ENCODE assay signal across 1 cellular context in genomic region chr15:83178387-83178786, GRCh38.
TF ChIP-seq lines count a peak whose summit lies in the region.

No MANE protein-coding gene starts in this region.

TF ChIP-seq in K562, 482 proteins besides CTCF, POLR2A, EP300 and RAD21:
- TF ChIP-seq THAP12 (CRISPR knock-in tag; IDR thresholded peaks at IDR 0.05) (no peak), ZNF699 (CRISPR knock-in tag; IDR thresholded peaks at IDR 0.05; ENCODE audit: insufficient replicate concordance) (no peak), ZNF24 (IDR thresholded peaks at IDR 0.05) (no peak), TBL1XR1 (IDR thresholded peaks at IDR 0.05; ENCODE audit: low read length in 2 of 2) (no peak), THRA (IDR thresholded peaks at IDR 0.05) (no peak), ZNF384 (IDR thresholded peaks at IDR 0.05; ENCODE audit: low read depth, low read length) (no peak), ZNF232 (CRISPR knock-in tag; IDR thresholded peaks at IDR 0.05) (no peak), KHSRP (IDR thresholded peaks at IDR 0.05) (no peak), CEBPB (tag; IDR thresholded peaks at IDR 0.05) (no peak), ZZZ3 (IDR thresholded peaks at IDR 0.05) (no peak), ZBTB11 (CRISPR knock-in tag; IDR thresholded peaks at IDR 0.05) (no peak), FIP1L1 (IDR thresholded peaks at IDR 0.05; ENCODE audit: low read depth, low read length, poor library complexity, severe bottlenecking) (no peak), SUPT5H (IDR thresholded peaks at IDR 0.05) (no peak), MXI1 (IDR thresholded peaks at IDR 0.05; ENCODE audit: low read depth, low read length) (no peak)
